Comparison of ENCODE assay signal across 11 cellular contexts in the genomic region with DNA sequence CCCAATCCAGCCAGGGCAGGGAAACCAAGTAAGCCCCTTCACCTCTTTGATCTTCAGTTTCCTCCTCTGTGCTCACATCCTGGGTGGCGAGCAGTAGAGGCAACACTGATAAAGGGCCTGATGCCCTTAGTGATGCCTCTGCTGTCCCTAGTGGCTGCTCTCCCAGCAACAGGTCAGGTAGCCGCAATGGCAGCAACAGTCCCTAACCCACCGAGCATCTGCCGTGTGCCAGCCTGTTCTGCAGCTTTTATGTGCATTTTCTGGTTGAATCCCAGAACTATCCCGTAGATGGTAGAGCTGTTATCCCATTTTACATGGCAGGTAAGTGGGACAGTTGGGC. TPM values are rescaled to one million over a fixed set of nuclear protein-coding genes. Genes with fewer than 3 reads are reported as not detected.
DNase-seq lines count a peak whose midpoint lies in the region; ATAC-seq and TF ChIP-seq lines count a peak whose summit lies in the region.
"Had no signal": no experiment of that assay in that cellular context is flagged by ENCODE, and none has a peak within 500 bp of the region (broad histone marks: within the 10 kb centered on the region; RNA-seq: fewer than 3 reads in every experiment).

No MANE protein-coding gene starts in this region.

- no peak for DNase-seq in cardiac muscle cell (ENCODE audit: low read depth in 1 of 2, low spot score in 1 of 2)
- DNase-seq in right atrium auricular region (ENCODE audit: low spot score): no peak
- DNase-seq in RPMI8226: peak; percentile 39
- no peak for DNase-seq in epithelial cell of proximal tubule (ENCODE audit: low read depth)
- DNase-seq in tibial nerve (ENCODE audit: low spot score in 2 of 2): no peak
- DNase-seq: activated CD4-positive, alpha-beta T cell treated with anti-CD3 and anti-CD28 coated beads, Interleukin-2, amount 50 U/mL, for 48 hours; dorsolateral prefrontal cortex; NCI-H226 had no signal

- no peak for TF ChIP-seq POLR2A in tibial nerve (IDR thresholded peaks at IDR 0.05)

- WGBS in tibial nerve, 2 donors: 77 to 86% methylated on average over 5 of the region's 5 CpGs

- no peak overlapping the region for H3K27ac ChIP-seq in cardiac muscle cell
- no peak overlapping the region for H3K27ac ChIP-seq in right atrium auricular region
- H3K27ac ChIP-seq in tibial nerve: peak overlapping the region; percentile 27 to 87 (median 60)

- TF ChIP-seq CTCF in cardiac muscle cell (IDR thresholded peaks at IDR 0.05; ENCODE audit: low read depth, low read length): peak; percentile 22
- TF ChIP-seq CTCF in right atrium auricular region (IDR thresholded peaks at IDR 0.05): no peak
- TF ChIP-seq CTCF in epithelial cell of proximal tubule (conservative IDR thresholded peaks at IDR 0.05; ENCODE audit: low read depth, low read length): peak; percentile 36
- peak in 1 of 5 experiments; percentile 25 for TF ChIP-seq CTCF in tibial nerve (IDR thresholded peaks at IDR 0.05)

- no peaks in the 10 kb centered on the region for H3K9me3 ChIP-seq in cardiac muscle cell (ENCODE audit: low read depth)
- no peaks in the 10 kb centered on the region for H3K9me3 ChIP-seq in right atrium auricular region
- H3K9me3 ChIP-seq in tibial nerve: no peaks in the 10 kb centered on the region

- H3K36me3 ChIP-seq in cardiac muscle cell (peaks cover 35% of the 10 kb centered on the region), right atrium auricular region (peaks cover 60% of the 10 kb centered on the region), tibial nerve (peaks cover 0 to 82% (median 22%) of the 10 kb centered on the region in 3 donors)

- no peak for TF ChIP-seq EP300 in tibial nerve (IDR thresholded peaks at IDR 0.05)

- H3K4me3 ChIP-seq in cardiac muscle cell (no peak overlapping the region), right atrium auricular region (no peak overlapping the region), epithelial cell of proximal tubule (ENCODE audit: low read depth, low read length) (no peak overlapping the region), tibial nerve (no peak overlapping the region)
- H3K4me3 ChIP-seq: dorsolateral prefrontal cortex had no signal

- ATAC-seq in HG02763 (IDR thresholded peaks at IDR 0.05; ENCODE audit: unreplicated experiment): no peak
- ATAC-seq in HG02885 (IDR thresholded peaks at IDR 0.05; ENCODE audit: poor library complexity, unreplicated experiment): no peak
- ATAC-seq in HG02973 (IDR thresholded peaks at IDR 0.05; ENCODE audit: unreplicated experiment): no peak

- H3K27me3 ChIP-seq in cardiac muscle cell (no peaks in the 10 kb centered on the region), right atrium auricular region (no peaks in the 10 kb centered on the region), tibial nerve (no peaks in the 10 kb centered on the region)
- H3K27me3 ChIP-seq: dorsolateral prefrontal cortex had no signal

- H3K4me1 ChIP-seq in cardiac muscle cell (ENCODE audit: low read depth): no peaks in the 10 kb centered on the region
- peaks cover 0 to 21% of the 10 kb centered on the region in 2 donors for H3K4me1 ChIP-seq in right atrium auricular region
- peaks cover 0 to 48% (median 21%) of the 10 kb centered on the region in 4 donors for H3K4me1 ChIP-seq in tibial nerve

RNA-seq across cellular contexts. Expression of gene SCYL1, which starts 5.2 kb away (rescaled TPM):
- total RNA-seq in cardiac muscle cell: 157 and 168 TPM in 2 replicates
- polyA plus RNA-seq in cardiac muscle cell: 139 and 146 TPM in 2 replicates
- total RNA-seq in right atrium auricular region: 10 to 100 TPM; 71.8 to 89.7 TPM
- 81.2 and 101 TPM in 2 replicates for total RNA-seq in epithelial cell of proximal tubule
- 100 to 1,000 TPM; 109 to 128 (median 112) TPM for total RNA-seq in tibial nerve

RNA-seq across cellular contexts. Expression of gene LTBP3, which starts 28.0 kb away (rescaled TPM):
- 61.8 and 98.3 TPM in 2 replicates for total RNA-seq in cardiac muscle cell
- polyA plus RNA-seq in cardiac muscle cell: 53.7 and 60.9 TPM in 2 replicates
- 100 to 1,000 TPM; 114 to 161 TPM for total RNA-seq in right atrium auricular region
- 34.9 and 102 TPM in 2 replicates for total RNA-seq in epithelial cell of proximal tubule
- total RNA-seq in tibial nerve: 100 to 1,000 TPM; 236 to 476 (median 386) TPM

RNA-seq across cellular contexts. Expression of gene MALAT1, which starts 31.3 kb away (rescaled TPM):
- total RNA-seq in cardiac muscle cell (3,311 and 7,439 TPM in 2 replicates), right atrium auricular region (1,000 to 10,000 TPM; 2,120 to 2,577 TPM), epithelial cell of proximal tubule (343 and 1,362 TPM in 2 replicates), tibial nerve (over 10,000 TPM; 20,649 to 23,532 (median 22,230) TPM)
- polyA plus RNA-seq in cardiac muscle cell: 16,838 and 18,899 TPM in 2 replicates

RNA-seq across cellular contexts. Expression of gene ZNRD2, which starts 40.1 kb away (rescaled TPM):
- 56.6 and 57.4 TPM in 2 replicates for total RNA-seq in cardiac muscle cell
- polyA plus RNA-seq in cardiac muscle cell: 55.7 and 70.5 TPM in 2 replicates
- 10 to 100 TPM; 36.1 to 50.6 TPM for total RNA-seq in right atrium auricular region
- total RNA-seq in epithelial cell of proximal tubule: 72.0 and 141 TPM in 2 replicates
- 10 to 100 TPM; 49.6 to 70.8 (median 56.5) TPM for total RNA-seq in tibial nerve

RNA-seq across cellular contexts. Expression of gene FAM89B, which starts 42.2 kb away (rescaled TPM):
- total RNA-seq in cardiac muscle cell: 42.9 and 71.8 TPM in 2 replicates
- 96.0 and 132 TPM in 2 replicates for polyA plus RNA-seq in cardiac muscle cell
- total RNA-seq in right atrium auricular region: 10 to 100 TPM; 25.7 to 51.0 TPM
- total RNA-seq in epithelial cell of proximal tubule: 64.0 and 67.1 TPM in 2 replicates
- 10 to 100 TPM; 40.8 to 55.3 (median 44.6) TPM for total RNA-seq in tibial nerve

Comparison
In these comparisons a context has a peak if more than half of its experiments do, and no peak if none do; other contexts are left out.
1. CTCF ChIP-seq: peak in cardiac muscle cell (single experiment) and epithelial cell of proximal tubule (single experiment); none in right atrium auricular region (0 of 2).
2. H3K27ac ChIP-seq: peak in tibial nerve (4 of 4); none in cardiac muscle cell (single experiment) and right atrium auricular region (0 of 2).